22 cellular contexts compared by ENCODE assay signal in the genomic region with DNA sequence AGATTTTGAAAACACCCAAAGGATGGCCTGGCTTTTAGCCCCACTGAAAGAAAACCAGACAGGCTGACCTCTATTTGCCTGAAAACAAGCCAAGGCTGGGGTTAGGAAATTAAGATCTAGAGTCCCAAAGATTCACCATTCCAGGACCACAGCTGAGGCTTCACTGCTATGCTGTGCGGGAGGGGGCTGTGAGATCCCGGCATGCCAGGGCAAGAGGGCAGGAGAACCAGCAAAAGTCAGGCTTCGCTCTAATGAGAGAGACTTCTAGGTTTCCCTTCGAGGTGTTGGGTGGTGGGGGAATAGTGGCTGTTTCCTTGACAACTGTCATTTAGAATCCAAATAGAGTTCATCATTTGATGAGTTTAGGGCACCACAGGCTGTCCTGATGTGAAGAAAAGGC.
"Had no signal": no experiment of that assay in that cellular context is flagged by ENCODE, and none has a peak within 500 bp of the region (broad histone marks: within the 10 kb centered on the region; RNA-seq: fewer than 3 reads in every experiment).

No MANE protein-coding gene starts in this region.

- DNase-seq: activated CD4-positive, alpha-beta T cell treated with anti-CD3 and anti-CD28 coated beads, Interleukin-2, amount 10 ng/mL, durations not matched to agents 7 days and 5 days; activated gamma-delta T cell treated with Interleukin-2 at 50 U/mL for 16 hours; activated T-cell treated with anti-CD3 and anti-CD28 coated beads, Interleukin-2, amount 50 U/mL, for 1 hour; anterior cingulate cortex; body of pancreas; heart left ventricle; left lung; naive thymus-derived CD8-positive, alpha-beta T cell; right lobe of liver; stimulated activated CD4-positive, alpha-beta T cell treated with anti-CD3 and anti-CD28 coated beads, Interleukin-2, amount 100 ng/mL, for 24 hours; stomach; transverse colon; uterus had no signal

- H3K36me3 Mint-ChIP-seq: activated naive CD4-positive, alpha-beta T cell treated with anti-CD3 and anti-CD28 coated beads, Interleukin-2, amount 50 U/mL, for 24 hours; mesothelial cell of epicardium; naive thymus-derived CD8-positive, alpha-beta T cell; stimulated activated memory B cell treated with anti-CD40 and anti-IgM and Interleukin-4, amounts not matched to agents 10 μg/mL and 1 μg/mL and 100 μg/mL, for 72 hours had no signal

- H3K4me3 Mint-ChIP-seq: activated CD4-positive, alpha-beta T cell treated with anti-CD3 and anti-CD28 coated beads, Interleukin-2, amount 10 ng/mL, durations not matched to agents 7 days and 5 days; activated naive CD4-positive, alpha-beta T cell treated with anti-CD3 and anti-CD28 coated beads, Interleukin-2, amount 50 U/mL, for 24 hours; mesothelial cell of epicardium; stimulated activated memory B cell treated with anti-CD40 and anti-IgM and Interleukin-4, amounts not matched to agents 10 μg/mL and 1 μg/mL and 100 μg/mL, for 72 hours; T-helper 1 cell treated with Interleukin-12 subunit alpha and Interleukin-12 subunit beta and Interleukin-4 antibody, amounts not matched to agents 30 μg/mL and 1 μg/mL, for 36 hours had no signal

- H2AFZ ChIP-seq: parathyroid adenoma had no signal

- H3K4me1 ChIP-seq: heart left ventricle, left lung, parathyroid adenoma, right lobe of liver, stomach, suprapubic skin, transverse colon, uterus had no signal

- H3K27ac Mint-ChIP-seq: activated CD4-positive, alpha-beta T cell treated with anti-CD3 and anti-CD28 coated beads, Interleukin-2, amount 10 ng/mL, durations not matched to agents 7 days and 5 days; activated naive CD4-positive, alpha-beta T cell treated with anti-CD3 and anti-CD28 coated beads, Interleukin-2, amount 50 U/mL, for 24 hours; mesothelial cell of epicardium; naive thymus-derived CD8-positive, alpha-beta T cell; stimulated activated memory B cell treated with anti-CD40 and anti-IgM and Interleukin-4, amounts not matched to agents 10 μg/mL and 1 μg/mL and 100 μg/mL, for 72 hours; T-helper 1 cell treated with Interleukin-12 subunit alpha and Interleukin-12 subunit beta and Interleukin-4 antibody, amounts not matched to agents 30 μg/mL and 1 μg/mL, for 36 hours had no signal

- H3K4me3 ChIP-seq: body of pancreas, heart left ventricle, left lung, right lobe of liver, stomach, suprapubic skin, transverse colon, uterus had no signal

- H3K9me3 ChIP-seq: body of pancreas, heart left ventricle, left lung, right lobe of liver, stomach, suprapubic skin, transverse colon, uterus had no signal

- H3K27me3 Mint-ChIP-seq: stimulated activated memory B cell treated with anti-CD40 and anti-IgM and Interleukin-4, amounts not matched to agents 10 μg/mL and 1 μg/mL and 100 μg/mL, for 72 hours had no signal

- H3K4me1 Mint-ChIP-seq: activated CD4-positive, alpha-beta T cell treated with anti-CD3 and anti-CD28 coated beads, Interleukin-2, amount 10 ng/mL, durations not matched to agents 7 days and 5 days; activated naive CD4-positive, alpha-beta T cell treated with anti-CD3 and anti-CD28 coated beads, Interleukin-2, amount 50 U/mL, for 24 hours; mesothelial cell of epicardium; naive thymus-derived CD8-positive, alpha-beta T cell; stimulated activated memory B cell treated with anti-CD40 and anti-IgM and Interleukin-4, amounts not matched to agents 10 μg/mL and 1 μg/mL and 100 μg/mL, for 72 hours had no signal

- H3K79me2 ChIP-seq: parathyroid adenoma had no signal

- ATAC-seq: activated CD4-positive, CD25-positive, alpha-beta regulatory T cell treated with anti-CD3 and anti-CD28 coated beads, Interleukin-2, amount 50 U/mL, for 24 hours; naive thymus-derived CD8-positive, alpha-beta T cell; stimulated activated memory B cell treated with anti-CD40 and anti-IgM and Interleukin-4, amounts not matched to agents 10 μg/mL and 1 μg/mL and 100 μg/mL, for 72 hours had no signal

- H3K9me3 Mint-ChIP-seq: activated CD4-positive, alpha-beta T cell treated with anti-CD3 and anti-CD28 coated beads, Interleukin-2, amount 10 ng/mL, durations not matched to agents 7 days and 5 days; mesothelial cell of epicardium; stimulated activated memory B cell treated with anti-CD40 and anti-IgM and Interleukin-4, amounts not matched to agents 10 μg/mL and 1 μg/mL and 100 μg/mL, for 72 hours; T-helper 1 cell treated with Interleukin-12 subunit alpha and Interleukin-12 subunit beta and Interleukin-4 antibody, amounts not matched to agents 30 μg/mL and 1 μg/mL, for 36 hours had no signal

- H3K9ac ChIP-seq: parathyroid adenoma had no signal

- H3K27me3 ChIP-seq: body of pancreas, heart left ventricle, left lung, right lobe of liver, stomach, suprapubic skin, transverse colon, uterus had no signal

- H3K27ac ChIP-seq: body of pancreas, heart left ventricle, left lung, parathyroid adenoma, right lobe of liver, stomach, suprapubic skin, transverse colon, uterus had no signal

- FAIRE-seq: endometrium, small intestine had no signal

- H3K36me3 ChIP-seq: heart left ventricle, left lung, right lobe of liver, stomach, suprapubic skin, transverse colon, uterus had no signal
